In the genomic region with DNA sequence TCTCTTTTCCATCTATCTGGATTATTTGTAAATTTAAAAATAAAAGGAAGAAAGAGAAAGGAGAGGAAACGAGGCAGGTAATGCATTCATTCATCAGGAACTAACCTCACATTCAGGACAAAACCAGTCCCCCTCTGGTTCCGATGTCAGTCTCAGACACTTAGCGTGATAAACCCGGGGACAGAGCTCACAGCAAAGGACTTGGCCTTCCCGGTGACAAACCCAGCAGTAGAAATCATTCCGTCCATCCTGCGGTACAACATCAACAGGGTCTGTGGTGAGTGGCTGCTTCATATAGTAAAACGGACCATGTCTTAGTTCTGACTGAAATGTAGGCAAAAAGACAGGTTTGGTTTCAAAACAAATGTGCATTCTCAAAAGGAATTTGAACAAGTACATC, we compare ENCODE assay signal across 1 cellular context.
TF ChIP-seq lines count a peak whose summit lies in the region.

No MANE protein-coding gene starts in this region.

TF ChIP-seq in GM23338, 12 proteins besides CTCF, POLR2A, EP300 and RAD21 (continued from another document):
- no peak for TF ChIP-seq REST (IDR thresholded peaks at IDR 0.05; ENCODE audit: unreplicated experiment)
- no peak for TF ChIP-seq CREB1 (CRISPR knock-in tag; IDR thresholded peaks at IDR 0.05; ENCODE audit: low read depth)
- TF ChIP-seq, protein P1, sequence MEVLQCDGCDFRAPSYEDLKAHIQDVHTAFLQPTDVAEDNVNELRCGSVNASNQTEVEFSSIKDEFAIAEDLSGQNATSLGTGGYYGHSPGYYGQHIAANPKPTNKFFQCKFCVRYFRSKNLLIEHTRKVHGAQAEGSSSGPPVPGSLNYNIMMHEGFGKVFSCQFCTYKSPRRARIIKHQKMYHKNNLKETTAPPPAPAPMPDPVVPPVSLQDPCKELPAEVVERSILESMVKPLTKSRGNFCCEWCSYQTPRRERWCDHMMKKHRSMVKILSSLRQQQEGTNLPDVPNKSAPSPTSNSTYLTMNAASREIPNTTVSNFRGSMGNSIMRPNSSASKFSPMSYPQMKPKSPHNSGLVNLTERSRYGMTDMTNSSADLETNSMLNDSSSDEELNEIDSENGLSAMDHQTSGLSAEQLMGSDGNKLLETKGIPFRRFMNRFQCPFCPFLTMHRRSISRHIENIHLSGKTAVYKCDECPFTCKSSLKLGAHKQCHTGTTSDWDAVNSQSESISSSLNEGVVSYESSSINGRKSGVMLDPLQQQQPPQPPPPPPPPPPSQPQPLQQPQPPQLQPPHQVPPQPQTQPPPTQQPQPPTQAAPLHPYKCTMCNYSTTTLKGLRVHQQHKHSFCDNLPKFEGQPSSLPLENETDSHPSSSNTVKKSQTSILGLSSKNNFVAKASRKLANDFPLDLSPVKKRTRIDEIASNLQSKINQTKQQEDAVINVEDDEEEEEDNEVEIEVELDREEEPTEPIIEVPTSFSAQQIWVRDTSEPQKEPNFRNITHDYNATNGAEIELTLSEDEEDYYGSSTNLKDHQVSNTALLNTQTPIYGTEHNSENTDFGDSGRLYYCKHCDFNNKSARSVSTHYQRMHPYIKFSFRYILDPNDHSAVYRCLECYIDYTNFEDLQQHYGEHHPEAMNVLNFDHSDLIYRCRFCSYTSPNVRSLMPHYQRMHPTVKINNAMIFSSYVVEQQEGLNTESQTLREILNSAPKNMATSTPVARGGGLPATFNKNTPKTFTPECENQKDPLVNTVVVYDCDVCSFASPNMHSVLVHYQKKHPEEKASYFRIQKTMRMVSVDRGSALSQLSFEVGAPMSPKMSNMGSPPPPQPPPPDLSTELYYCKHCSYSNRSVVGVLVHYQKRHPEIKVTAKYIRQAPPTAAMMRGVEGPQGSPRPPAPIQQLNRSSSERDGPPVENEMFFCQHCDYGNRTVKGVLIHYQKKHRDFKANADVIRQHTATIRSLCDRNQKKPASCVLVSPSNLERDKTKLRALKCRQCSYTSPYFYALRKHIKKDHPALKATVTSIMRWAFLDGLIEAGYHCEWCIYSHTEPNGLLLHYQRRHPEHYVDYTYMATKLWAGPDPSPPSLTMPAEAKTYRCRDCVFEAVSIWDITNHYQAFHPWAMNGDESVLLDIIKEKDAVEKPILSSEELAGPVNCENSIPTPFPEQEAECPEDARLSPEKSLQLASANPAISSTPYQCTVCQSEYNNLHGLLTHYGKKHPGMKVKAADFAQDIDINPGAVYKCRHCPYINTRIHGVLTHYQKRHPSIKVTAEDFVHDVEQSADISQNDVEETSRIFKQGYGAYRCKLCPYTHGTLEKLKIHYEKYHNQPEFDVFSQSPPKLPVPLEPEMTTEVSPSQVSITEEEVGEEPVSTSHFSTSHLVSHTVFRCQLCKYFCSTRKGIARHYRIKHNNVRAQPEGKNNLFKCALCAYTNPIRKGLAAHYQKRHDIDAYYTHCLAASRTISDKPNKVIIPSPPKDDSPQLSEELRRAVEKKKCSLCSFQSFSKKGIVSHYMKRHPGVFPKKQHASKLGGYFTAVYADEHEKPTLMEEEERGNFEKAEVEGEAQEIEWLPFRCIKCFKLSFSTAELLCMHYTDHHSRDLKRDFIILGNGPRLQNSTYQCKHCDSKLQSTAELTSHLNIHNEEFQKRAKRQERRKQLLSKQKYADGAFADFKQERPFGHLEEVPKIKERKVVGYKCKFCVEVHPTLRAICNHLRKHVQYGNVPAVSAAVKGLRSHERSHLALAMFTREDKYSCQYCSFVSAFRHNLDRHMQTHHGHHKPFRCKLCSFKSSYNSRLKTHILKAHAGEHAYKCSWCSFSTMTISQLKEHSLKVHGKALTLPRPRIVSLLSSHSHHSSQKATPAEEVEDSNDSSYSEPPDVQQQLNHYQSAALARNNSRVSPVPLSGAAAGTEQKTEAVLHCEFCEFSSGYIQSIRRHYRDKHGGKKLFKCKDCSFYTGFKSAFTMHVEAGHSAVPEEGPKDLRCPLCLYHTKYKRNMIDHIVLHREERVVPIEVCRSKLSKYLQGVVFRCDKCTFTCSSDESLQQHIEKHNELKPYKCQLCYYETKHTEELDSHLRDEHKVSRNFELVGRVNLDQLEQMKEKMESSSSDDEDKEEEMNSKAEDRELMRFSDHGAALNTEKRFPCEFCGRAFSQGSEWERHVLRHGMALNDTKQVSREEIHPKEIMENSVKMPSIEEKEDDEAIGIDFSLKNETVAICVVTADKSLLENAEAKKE (CRISPR knock-in tag; IDR thresholded peaks at IDR 0.05) = no peak
